Comparison of ENCODE assay signal across 12 cellular contexts in the genomic region with DNA sequence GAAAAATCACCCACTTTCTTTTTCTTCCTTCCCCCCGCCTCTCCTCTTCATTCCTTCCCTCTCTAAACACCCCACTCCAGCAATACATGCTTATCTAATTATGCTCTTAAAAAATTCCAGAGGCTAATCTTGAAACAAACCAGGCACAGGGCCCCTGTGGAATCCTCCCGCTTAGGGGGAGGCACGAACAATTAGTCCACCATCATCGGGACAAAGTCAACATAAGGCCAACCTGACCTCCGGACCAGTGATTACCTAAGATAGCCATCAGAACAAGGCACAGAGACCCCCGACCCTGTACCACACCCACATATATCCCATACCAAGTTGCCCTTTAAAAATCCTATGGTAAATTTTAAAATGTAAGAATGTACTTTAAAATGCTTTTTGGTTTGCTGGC. TPM values are rescaled to one million over a fixed set of nuclear protein-coding genes. Genes with fewer than 3 reads are reported as not detected.
DNase-seq lines count a peak whose midpoint lies in the region; ATAC-seq and TF ChIP-seq lines count a peak whose summit lies in the region.
"Had no signal": no experiment of that assay in that cellular context is flagged by ENCODE, and none has a peak within 500 bp of the region (broad histone marks: within the 10 kb centered on the region; RNA-seq: fewer than 3 reads in every experiment).

No MANE protein-coding gene starts in this region.

- peaks cover 15% of the 10 kb centered on the region for H3K4me1 Mint-ChIP-seq in glutamatergic neuron (ENCODE audit: low read depth, unreplicated experiment)
- peaks cover 3% of the 10 kb centered on the region for H3K4me1 Mint-ChIP-seq in T-helper 17 cell

- ATAC-seq in GM21576 (IDR thresholded peaks at IDR 0.05; ENCODE audit: unreplicated experiment): no peak
- ATAC-seq in T-helper 17 cell: no peak

- H3K9me3 ChIP-seq in BE2C (no peaks in the 10 kb centered on the region), SK-N-MC (ENCODE audit: low read depth, low read length) (no peaks in the 10 kb centered on the region), cardiac muscle cell (ENCODE audit: low read depth) (no peaks in the 10 kb centered on the region), liver (ENCODE audit: control insufficient read depth in 4 of 4, low read length in 3 of 4) (no peaks in the 10 kb centered on the region), T-helper 17 cell (ENCODE audit: control insufficient read depth, low read length, poor library complexity, severe bottlenecking) (no peaks in the 10 kb centered on the region)

- H3K36me3 ChIP-seq in BE2C: peaks cover 23% of the 10 kb centered on the region
- no peaks in the 10 kb centered on the region for H3K36me3 ChIP-seq in SK-N-MC (ENCODE audit: insufficient read depth, low read length)
- H3K36me3 ChIP-seq in cardiac muscle cell: no peaks in the 10 kb centered on the region
- H3K36me3 ChIP-seq in liver (ENCODE audit: control insufficient read depth in 4 of 4, insufficient read depth in 3 of 4, low read depth in 1 of 4, low read length in 3 of 4): no peaks in the 10 kb centered on the region

- no peak for TF ChIP-seq RAD21 in liver (IDR thresholded peaks at IDR 0.05)

- H3K27ac ChIP-seq in SK-N-MC (peak overlapping the region; percentile 63), cardiac muscle cell (peak overlapping the region; percentile 97), liver (ENCODE audit: low read depth in 1 of 2, low read length in 2 of 2) (no peak overlapping the region)

- H3K27ac Mint-ChIP-seq in glutamatergic neuron (ENCODE audit: unreplicated experiment) (no peak overlapping the region), T-helper 17 cell (no peak overlapping the region)

- WGBS in liver: 69% methylated on average over 6 of the region's 6 CpGs

- peaks cover 63% of the 10 kb centered on the region for H3K4me1 ChIP-seq in BE2C
- H3K4me1 ChIP-seq in cardiac muscle cell (ENCODE audit: low read depth): peaks cover 33% of the 10 kb centered on the region
- no peaks in the 10 kb centered on the region for H3K4me1 ChIP-seq in liver (ENCODE audit: control insufficient read depth in 4 of 4, insufficient read depth in 4 of 4, low read length in 3 of 4)

- TF ChIP-seq CTCF in BE2C (IDR thresholded peaks at IDR 0.05; ENCODE audit: low read depth, low read length) (no peak), cardiac muscle cell (IDR thresholded peaks at IDR 0.05; ENCODE audit: low read depth, low read length) (no peak), liver (IDR thresholded peaks at IDR 0.05; ENCODE audit: low read depth, low read length, missing input control) (no peak), glutamatergic neuron (IDR thresholded peaks at IDR 0.05; ENCODE audit: partially characterized antibody, unreplicated experiment) (no peak)

- H3K36me3 Mint-ChIP-seq in glutamatergic neuron (ENCODE audit: unreplicated experiment): no peaks in the 10 kb centered on the region
- no peaks in the 10 kb centered on the region for H3K36me3 Mint-ChIP-seq in T-helper 17 cell (ENCODE audit: low read depth)

- H3K9me3 Mint-ChIP-seq in glutamatergic neuron (ENCODE audit: unreplicated experiment): peaks cover 1% of the 10 kb centered on the region

- H3K4me3 Mint-ChIP-seq in glutamatergic neuron (ENCODE audit: unreplicated experiment) (no peak overlapping the region), T-helper 17 cell (no peak overlapping the region)

- DNase-seq in BE2C: peak; percentile 77
- DNase-seq in SK-N-MC (ENCODE audit: low read depth, low spot score): no peak
- DNase-seq in cardiac muscle cell (ENCODE audit: low read depth in 1 of 2, low spot score in 1 of 2): peak; percentile 66 to 80
- DNase-seq in glutamatergic neuron: no peak
- DNase-seq in erythroblast (lab: John Stamatoyannopoulos, UW): no peak
- no peak for DNase-seq in T-helper 17 cell
- DNase-seq: Calu3, NCI-H1417 treated with DMSO at 0.1 percent for 48 hours, NCI-H2029, NCI-H510A had no signal

- no peak for TF ChIP-seq POLR2A in erythroblast (IDR thresholded peaks at IDR 0.05; ENCODE audit: low read length)

- H3K27me3 Mint-ChIP-seq in glutamatergic neuron (ENCODE audit: unreplicated experiment) (peaks cover 2% of the 10 kb centered on the region), T-helper 17 cell (no peaks in the 10 kb centered on the region)

- H3K4me3 ChIP-seq in BE2C (ENCODE audit: low read depth, low read length) (peak overlapping the region; percentile 2), SK-N-MC (0 out of 2 replicates have a peak overlapping the region, but pooled peaks have one; percentile 5), cardiac muscle cell (no peak overlapping the region), liver (ENCODE audit: low read depth in 1 of 3, low read length in 3 of 3) (no peak overlapping the region)

- H3K27me3 ChIP-seq in BE2C (no peaks in the 10 kb centered on the region), cardiac muscle cell (no peaks in the 10 kb centered on the region), liver (ENCODE audit: control insufficient read depth in 4 of 4, insufficient read depth in 4 of 4, low read length in 3 of 4) (no peaks in the 10 kb centered on the region)

- H3K9ac ChIP-seq in SK-N-MC (ENCODE audit: insufficient read length) (no peak overlapping the region), liver (ENCODE audit: low read depth in 1 of 2, low read length in 2 of 2) (no peak overlapping the region)

TF ChIP-seq in liver, 16 proteins besides CTCF, POLR2A, EP300 and RAD21:
- TF ChIP-seq EGR1 (IDR thresholded peaks at IDR 0.05; ENCODE audit: low read depth in 2 of 2): no peak
- TF ChIP-seq NR2F2 (IDR thresholded peaks at IDR 0.05): peak; percentile 25

RNA-seq across cellular contexts. Expression of a gene that starts 47.1 kb away (rescaled TPM):
- polyA plus RNA-seq in BE2C (2012; ENCODE audit: insufficient read depth, insufficient read length, low read depth): 84.0 TPM
- total RNA-seq in cardiac muscle cell: 13.1 and 41.3 TPM in 2 replicates
- polyA plus RNA-seq in cardiac muscle cell: 19.4 and 31.0 TPM in 2 replicates
- 10 to 100 TPM in 1 of 2 donors, 1 to 10 TPM in 1; 9.1 to 47.4 TPM for total RNA-seq in liver
- 10 to 100 TPM; 13.8 to 28.3 TPM for polyA plus RNA-seq in liver
- total RNA-seq in glutamatergic neuron (ENCODE audit: unreplicated experiment): 93.1 TPM
- total RNA-seq in T-helper 17 cell: 10 to 100 TPM; 12.6 to 14.2 TPM

Comparison
In these comparisons a context has a peak if more than half of its experiments do, and no peak if none do; other contexts are left out.
1. DNase-seq: peak in BE2C (single experiment) and cardiac muscle cell (2 of 2); none in SK-N-MC (single experiment), glutamatergic neuron (single experiment), erythroblast (0 of 2) and T-helper 17 cell (0 of 3).
2. H3K4me3 ChIP-seq: peak in BE2C (single experiment) and SK-N-MC (single experiment); none in cardiac muscle cell (single experiment) and liver (0 of 3).
3. H3K27ac ChIP-seq: peak in SK-N-MC (single experiment) and cardiac muscle cell (single experiment); none in liver (0 of 2).